ENCODE assay signal across 8 cellular contexts in the genomic region with DNA sequence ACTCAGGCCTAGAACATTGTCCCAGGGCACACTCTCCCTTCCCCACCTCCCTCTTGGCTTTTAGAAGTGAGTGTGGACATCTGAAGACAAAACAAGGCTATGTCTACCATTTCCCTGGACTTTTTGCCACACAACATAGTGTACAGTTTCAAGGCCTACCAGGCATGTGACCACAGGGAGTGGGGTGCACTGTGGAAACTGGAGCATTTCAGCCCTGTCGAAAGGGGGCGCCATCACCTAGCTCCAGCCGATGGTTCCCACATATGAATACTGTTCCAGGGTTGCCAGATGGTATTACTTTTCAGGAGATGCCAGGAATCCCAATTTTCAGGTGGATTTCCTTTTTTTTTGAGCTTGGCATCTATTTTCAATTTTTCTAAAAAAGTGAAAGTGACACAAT.
DNase-seq lines count a peak whose midpoint lies in the region; ATAC-seq and TF ChIP-seq lines count a peak whose summit lies in the region.

No MANE protein-coding gene starts in this region.

- no peak for TF ChIP-seq EP300 in ovary (IDR thresholded peaks at IDR 0.05)

- no peak overlapping the region for H3K4me3 ChIP-seq in GM12875 (ENCODE audit: low read depth, low read length)
- no peak overlapping the region for H3K4me3 ChIP-seq in fibroblast of mammary gland (ENCODE audit: control insufficient read depth, low read depth, low read length)
- no peak overlapping the region for H3K4me3 ChIP-seq in spleen
- no peak overlapping the region for H3K4me3 ChIP-seq in ovary

- no peaks in the 10 kb centered on the region for H3K4me1 ChIP-seq in spleen
- H3K4me1 ChIP-seq in ovary (ENCODE audit: insufficient read depth), result no peaks in the 10 kb centered on the region

- peaks cover 0 to 19% (median 0%) of the 10 kb centered on the region in 6 donors for H3K36me3 ChIP-seq in spleen
- no peaks in the 10 kb centered on the region for H3K36me3 ChIP-seq in ovary

- H3K9me3 ChIP-seq in spleen (no peaks in the 10 kb centered on the region), ovary (no peaks in the 10 kb centered on the region)

- DNase-seq in AG08396 (ENCODE audit: low spot score) (peak; percentile 30), RPMI7951 (ENCODE audit: low read depth) (peak; percentile 19), fibroblast of mammary gland (ENCODE audit: low read depth) (peak; percentile 21), spleen (no peak), ovary (no peak), activated gamma-delta T cell (lab: John Stamatoyannopoulos, UW) (no peak)

- 20 to 79% (median 24%) methylated on average over 3 of the region's 3 CpGs for WGBS in spleen, 5 donors
- WGBS in ovary, 3 donors, result 38 to 52% (median 50%) methylated on average over 3 of the region's 3 CpGs

- no peaks in the 10 kb centered on the region for H3K27me3 ChIP-seq in spleen (replicated peaks in 1 of 7)
- no peaks in the 10 kb centered on the region for H3K27me3 ChIP-seq in ovary

- intact Hi-C loops in spleen (cut with DNase I; ENCODE audit: low total_unique reads) (no loop called here), ovary (cut with DNase I) (no loop called here)

- TF ChIP-seq POLR2A in spleen (IDR thresholded peaks at IDR 0.05) (no peak), ovary (IDR thresholded peaks at IDR 0.05) (no peak)

- H3K27ac ChIP-seq in spleen, result no peak overlapping the region
- no peak overlapping the region for H3K27ac ChIP-seq in ovary

- TF ChIP-seq CTCF in GM12875 (IDR thresholded peaks at IDR 0.05; ENCODE audit: borderline replicate concordance, insufficient read depth, low read depth, low read length) (peak; percentile 67), fibroblast of mammary gland (conservative IDR thresholded peaks at IDR 0.05; ENCODE audit: control insufficient read depth, insufficient read depth, low read depth, low read length) (peak; percentile 58), spleen (IDR thresholded peaks at IDR 0.05 in 8 of 11, conservative IDR thresholded peaks at IDR 0.05 in 3 of 11) (peak in 6 of 11 experiments; percentile 31 to 55 (median 42)), ovary (IDR thresholded peaks at IDR 0.05) (no peak)

- ATAC-seq in HG03342 (IDR thresholded peaks at IDR 0.05; ENCODE audit: unreplicated experiment), result no peak

Comparison
In these comparisons a context has a peak if more than half of its experiments do, and no peak if none do; other contexts are left out.
1. DNase-seq: peak in AG08396 (single experiment), RPMI7951 (single experiment) and fibroblast of mammary gland (single experiment); none in spleen (single experiment), ovary (0 of 5) and activated gamma-delta T cell (single experiment).
2. CTCF ChIP-seq: peak in GM12875 (single experiment), fibroblast of mammary gland (single experiment) and spleen (6 of 11); none in ovary (0 of 3).